Comparison of ENCODE assay signal across 8 cellular contexts in the genomic region with DNA sequence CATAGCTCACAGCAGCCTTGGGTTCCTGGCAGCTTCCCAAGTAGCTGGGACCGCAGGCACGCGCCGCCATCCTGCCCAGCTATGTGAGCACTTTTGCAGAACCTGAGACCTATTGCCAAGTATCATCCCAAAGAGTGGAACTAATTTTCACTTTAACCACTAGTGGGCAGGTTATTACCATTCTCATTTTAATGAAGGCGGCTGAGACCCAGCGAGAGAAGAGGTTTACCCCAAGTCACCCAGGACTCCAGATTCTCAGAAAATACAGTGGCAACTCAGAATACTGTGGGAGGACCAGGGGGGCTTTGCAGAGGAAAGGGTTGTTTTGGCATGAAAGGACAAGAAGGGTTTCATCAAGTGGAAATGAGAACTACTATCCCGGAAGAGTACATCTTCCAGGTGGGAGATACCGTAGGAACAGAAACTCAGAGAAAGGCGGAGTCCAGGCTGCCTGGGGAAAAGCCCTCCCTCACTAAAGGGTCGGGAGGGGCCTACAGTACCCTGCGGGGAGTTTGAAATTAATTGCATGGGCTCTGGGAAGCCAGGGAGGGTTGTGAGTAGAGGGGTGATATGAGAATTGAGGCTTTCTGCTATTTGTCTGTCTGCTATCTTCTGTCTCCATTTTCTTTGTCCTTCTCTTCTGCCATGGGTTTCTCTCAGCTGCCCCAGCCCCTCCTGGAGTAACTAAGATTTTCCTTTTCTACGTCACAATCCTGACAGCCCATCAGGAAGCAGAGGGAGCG. TPM values are rescaled to one million over a fixed set of nuclear protein-coding genes. Genes with fewer than 3 reads are reported as not detected.
DNase-seq lines count a peak whose midpoint lies in the region; ATAC-seq and TF ChIP-seq lines count a peak whose summit lies in the region.

No MANE protein-coding gene starts in this region.

- peak overlapping the region; percentile 13 for H3K9ac ChIP-seq in muscle layer of colon (ENCODE audit: low read length)

- WGBS in transverse colon (ENCODE audit: low coverage in 1 of 2), 2 donors = 16 to 18% methylated on average over 8 to 13 of the region's 13 CpGs

- H3K4me1 Mint-ChIP-seq in Calu3 (ENCODE audit: low read depth, unreplicated experiment) = peaks cover 21% of the 10 kb centered on the region
- peaks cover 42% of the 10 kb centered on the region for H3K4me1 Mint-ChIP-seq in activated CD4-positive, alpha-beta T cell treated with anti-CD3 and anti-CD28 coated beads, Interleukin-2, amount 10 ng/mL, durations not matched to agents 7 days and 5 days

- peaks cover 41% of the 10 kb centered on the region for H3K36me3 Mint-ChIP-seq in Calu3 (ENCODE audit: insufficient read depth, unreplicated experiment)
- no peaks in the 10 kb centered on the region for H3K36me3 Mint-ChIP-seq in activated CD4-positive, alpha-beta T cell treated with anti-CD3 and anti-CD28 coated beads, Interleukin-2, amount 10 ng/mL, durations not matched to agents 7 days and 5 days (ENCODE audit: low read depth)

- no peaks in the 10 kb centered on the region for H3K9me3 Mint-ChIP-seq in Calu3 (ENCODE audit: low read depth, unreplicated experiment)
- no peaks in the 10 kb centered on the region for H3K9me3 Mint-ChIP-seq in activated CD4-positive, alpha-beta T cell treated with anti-CD3 and anti-CD28 coated beads, Interleukin-2, amount 10 ng/mL, durations not matched to agents 7 days and 5 days

- H3K27me3 Mint-ChIP-seq in Calu3 (ENCODE audit: unreplicated experiment) = peaks cover 37% of the 10 kb centered on the region
- H3K27me3 Mint-ChIP-seq in activated CD4-positive, alpha-beta T cell treated with anti-CD3 and anti-CD28 coated beads, Interleukin-2, amount 10 ng/mL, durations not matched to agents 7 days and 5 days = no peaks in the 10 kb centered on the region

- peak; percentile 86 for DNase-seq in Calu3
- DNase-seq in NCI-H446 treated with DMSO at 0.1 percent for 48 hours (lab: John Stamatoyannopoulos, UW) = peak; percentile 73
- DNase-seq in activated CD4-positive, alpha-beta T cell treated with anti-CD3 and anti-CD28 coated beads, Interleukin-2, amount 10 ng/mL, durations not matched to agents 7 days and 5 days = peak; percentile 68
- peak; percentile 93 for DNase-seq in epithelial cell of esophagus (ENCODE audit: low read depth)
- peak; percentile 55 for DNase-seq in transverse colon

- no TSS peak for BruUV-seq in Calu3 (replicated peaks; lab: Mats Ljungman, UMichigan)

- TF ChIP-seq POLR2A in transverse colon (IDR thresholded peaks at IDR 0.05) = no peak

- no peaks in the 10 kb centered on the region for H3K9me3 ChIP-seq in muscle layer of colon (ENCODE audit: low read length)
- no peaks in the 10 kb centered on the region for H3K9me3 ChIP-seq in transverse colon

- intact Hi-C loops in Calu3 (cut with micrococcal nuclease; ENCODE audit: unreplicated experiment) (loop anchor here (1.0 kb wide), 1 partner anchor 79 kb away; no protein-coding TSS in a partner anchor), transverse colon (cut with DNase I; ENCODE audit: low total_unique reads) (loop anchor here (2.0 kb wide), 1 partner anchor 79 kb away; no protein-coding TSS in a partner anchor)

- peak overlapping the region; percentile 4 for H3K4me3 Mint-ChIP-seq in Calu3 (ENCODE audit: low read depth, unreplicated experiment)
- H3K4me3 Mint-ChIP-seq in activated CD4-positive, alpha-beta T cell treated with anti-CD3 and anti-CD28 coated beads, Interleukin-2, amount 10 ng/mL, durations not matched to agents 7 days and 5 days = peak overlapping the region; percentile 11

- H3K4me1 ChIP-seq in muscle layer of colon (ENCODE audit: insufficient read depth, low read length) = peaks cover 30% of the 10 kb centered on the region
- peaks cover 12 to 21% (median 16%) of the 10 kb centered on the region in 4 donors for H3K4me1 ChIP-seq in transverse colon

- no peak for TF ChIP-seq EP300 in transverse colon (IDR thresholded peaks at IDR 0.05; ENCODE audit: low read depth)

- CTCF ChIA-PET in Calu3 (lab: Charles Lee) = interaction anchor here (0.5 to 3.3 kb wide), 16 partner anchors 17 to 173 kb away, joined by 3 to 55 read pairs (median 5); a partner anchor contains a TSS
- CTCF ChIA-PET in activated CD4-positive, alpha-beta T cell treated with anti-CD3 and anti-CD28 coated beads, Interleukin-2, amount 10 ng/mL, durations not matched to agents 7 days and 5 days (lab: Charles Lee) = interaction anchor here (0.5 to 4.6 kb wide), 26 partner anchors 9 to 311 kb away, joined by 3 to 40 read pairs (median 4); a partner anchor contains a TSS

- TF ChIP-seq CTCF in Calu3 (IDR thresholded peaks at IDR 0.05; ENCODE audit: unreplicated experiment) = peak; percentile 68
- peak; percentile 68 for TF ChIP-seq CTCF in epithelial cell of esophagus (IDR thresholded peaks at IDR 0.05; ENCODE audit: insufficient read depth, low read depth, low read length, missing control alignments)
- peak; percentile 64 to 85 (median 73) for TF ChIP-seq CTCF in transverse colon (IDR thresholded peaks at IDR 0.05)

- in situ Hi-C loops in transverse colon (cut with MboI; ENCODE audit: low pct_ligation_motif_present in 1 of 4, low pct_unique_long_range_greater_than_20kb in 1 of 4, low sequenced_read_pairs in 3 of 4) = loop anchor here in 3 of 4 donors (5.0 kb wide), 2 partner anchors 76 to 81 kb away; no protein-coding TSS in a partner anchor

- H3K27ac Mint-ChIP-seq in Calu3 (ENCODE audit: unreplicated experiment) = peak overlapping the region; percentile 72
- peak overlapping the region; percentile 88 for H3K27ac Mint-ChIP-seq in activated CD4-positive, alpha-beta T cell treated with anti-CD3 and anti-CD28 coated beads, Interleukin-2, amount 10 ng/mL, durations not matched to agents 7 days and 5 days

- POLR2A ChIA-PET in activated CD4-positive, alpha-beta T cell treated with anti-CD3 and anti-CD28 coated beads, Interleukin-2, amount 10 ng/mL, durations not matched to agents 7 days and 5 days (lab: Charles Lee) = no interaction called here

- no peak overlapping the region for H3K27ac ChIP-seq in muscle layer of colon (ENCODE audit: low read depth, low read length)
- peak overlapping the region in 1 of 4 donors; percentile 36 for H3K27ac ChIP-seq in transverse colon

- H3K4me3 ChIP-seq in epithelial cell of esophagus (ENCODE audit: low read length) (no peak overlapping the region), muscle layer of colon (ENCODE audit: low read depth in 1 of 2, low read length in 2 of 2) (peak overlapping the region in 1 of 2 donors; percentile 2), transverse colon (peak overlapping the region in 1 of 4 donors; percentile 16)

- H3K27me3 ChIP-seq in muscle layer of colon (ENCODE audit: control insufficient read depth in 1 of 2, insufficient read depth in 2 of 2, low read length in 2 of 2) (peaks cover 13 to 19% of the 10 kb centered on the region in 2 donors), transverse colon (no peaks in the 10 kb centered on the region)

- peak; percentile 34 for ATAC-seq in HG03378 (IDR thresholded peaks at IDR 0.05; ENCODE audit: unreplicated experiment)
- ATAC-seq in GM21529 (IDR thresholded peaks at IDR 0.05; ENCODE audit: unreplicated experiment) = no peak

- no peaks in the 10 kb centered on the region for H3K36me3 ChIP-seq in muscle layer of colon (ENCODE audit: insufficient read depth, low read length)
- no peaks in the 10 kb centered on the region for H3K36me3 ChIP-seq in transverse colon

RNA-seq across cellular contexts. Expression of a gene that starts 7.2 kb away (rescaled TPM):
- total RNA-seq in Calu3 (2022) (6.9 and 7.2 TPM in 2 replicates), transverse colon (1 to 10 TPM in 3 of 4 donors, not detected in 1; 2.6 to 6.0 (median 4.8) TPM)
- 10 to 100 TPM; 35.3 to 37.8 TPM for total RNA-seq in activated CD4-positive, alpha-beta T cell treated with anti-CD3 and anti-CD28 coated beads, Interleukin-2, amount 10 ng/mL, durations not matched to agents 7 days and 5 days

RNA-seq across cellular contexts. Expression of a gene that starts 31.7 kb away (rescaled TPM):
- total RNA-seq in Calu3 (2022) (499 and 514 TPM in 2 replicates), transverse colon (100 to 1,000 TPM; 300 to 999 (median 324) TPM)
- 10 to 100 TPM; 38.3 to 43.5 TPM for total RNA-seq in activated CD4-positive, alpha-beta T cell treated with anti-CD3 and anti-CD28 coated beads, Interleukin-2, amount 10 ng/mL, durations not matched to agents 7 days and 5 days

RNA-seq across cellular contexts. Expression of a gene that starts 47.7 kb away (rescaled TPM):
- total RNA-seq in Calu3 (2022) = 28.2 and 32.5 TPM in 2 replicates
- 10 to 100 TPM; 27.5 to 28.0 TPM for total RNA-seq in activated CD4-positive, alpha-beta T cell treated with anti-CD3 and anti-CD28 coated beads, Interleukin-2, amount 10 ng/mL, durations not matched to agents 7 days and 5 days
- total RNA-seq in transverse colon = 10 to 100 TPM in 3 of 4 donors, 1 to 10 TPM in 1; 9.6 to 19.9 (median 18.9) TPM

Comparison
In these comparisons a context has a peak if more than half of its experiments do, and no peak if none do; other contexts are left out.
1. RNA of a gene that starts 31.7 kb away (total RNA-seq): 499 to 514 TPM in Calu3 and 300 to 999 TPM in transverse colon; 38.3 to 43.5 TPM in activated CD4-positive, alpha-beta T cell treated with anti-CD3 and anti-CD28 coated beads, Interleukin-2, amount 10 ng/mL, durations not matched to agents 7 days and 5 days; every median in the first group is over 4 times any median in the second.
2. Peak in every context shown above with its lines, with median percentiles within 50 percentile points of each other: DNase-seq and CTCF ChIP-seq.